Comparison of ENCODE assay signal across 8 cellular contexts in genomic region chr11:130002352-130002845, GRCh38. TPM values are rescaled to one million over a fixed set of nuclear protein-coding genes. Genes with fewer than 3 reads are reported as not detected.
DNase-seq lines count a peak whose midpoint lies in the region; ATAC-seq and TF ChIP-seq lines count a peak whose summit lies in the region.

A gene with protein sequence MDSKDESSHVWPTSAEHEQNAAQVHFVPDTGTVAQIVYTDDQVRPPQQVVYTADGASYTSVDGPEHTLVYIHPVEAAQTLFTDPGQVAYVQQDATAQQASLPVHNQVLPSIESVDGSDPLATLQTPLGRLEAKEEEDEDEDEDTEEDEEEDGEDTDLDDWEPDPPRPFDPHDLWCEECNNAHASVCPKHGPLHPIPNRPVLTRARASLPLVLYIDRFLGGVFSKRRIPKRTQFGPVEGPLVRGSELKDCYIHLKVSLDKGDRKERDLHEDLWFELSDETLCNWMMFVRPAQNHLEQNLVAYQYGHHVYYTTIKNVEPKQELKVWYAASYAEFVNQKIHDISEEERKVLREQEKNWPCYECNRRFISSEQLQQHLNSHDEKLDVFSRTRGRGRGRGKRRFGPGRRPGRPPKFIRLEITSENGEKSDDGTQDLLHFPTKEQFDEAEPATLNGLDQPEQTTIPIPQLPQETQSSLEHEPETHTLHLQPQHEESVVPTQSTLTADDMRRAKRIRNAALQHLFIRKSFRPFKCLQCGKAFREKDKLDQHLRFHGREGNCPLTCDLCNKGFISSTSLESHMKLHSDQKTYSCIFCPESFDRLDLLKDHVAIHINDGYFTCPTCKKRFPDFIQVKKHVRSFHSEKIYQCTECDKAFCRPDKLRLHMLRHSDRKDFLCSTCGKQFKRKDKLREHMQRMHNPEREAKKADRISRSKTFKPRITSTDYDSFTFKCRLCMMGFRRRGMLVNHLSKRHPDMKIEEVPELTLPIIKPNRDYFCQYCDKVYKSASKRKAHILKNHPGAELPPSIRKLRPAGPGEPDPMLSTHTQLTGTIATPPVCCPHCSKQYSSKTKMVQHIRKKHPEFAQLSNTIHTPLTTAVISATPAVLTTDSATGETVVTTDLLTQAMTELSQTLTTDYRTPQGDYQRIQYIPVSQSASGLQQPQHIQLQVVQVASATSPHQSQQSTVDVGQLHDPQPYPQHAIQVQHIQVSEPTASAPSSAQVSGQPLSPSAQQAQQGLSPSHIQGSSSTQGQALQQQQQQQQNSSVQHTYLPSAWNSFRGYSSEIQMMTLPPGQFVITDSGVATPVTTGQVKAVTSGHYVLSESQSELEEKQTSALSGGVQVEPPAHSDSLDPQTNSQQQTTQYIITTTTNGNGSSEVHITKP (minus strand): TSS chr11:130002835. CDS start chr11:129960964, 41,871 bp downstream.

- H3K9me3 Mint-ChIP-seq in chondrocyte (ENCODE audit: low read depth): no peaks in the 10 kb centered on the region

- no peaks in the 10 kb centered on the region for H3K36me3 Mint-ChIP-seq in chondrocyte (ENCODE audit: low read depth)

- peaks cover 28% of the 10 kb centered on the region for H3K4me1 Mint-ChIP-seq in chondrocyte (ENCODE audit: low read depth)

- ATAC-seq in GM18870 (IDR thresholded peaks at IDR 0.05; ENCODE audit: unreplicated experiment) (peak; percentile 31), HG03103 (IDR thresholded peaks at IDR 0.05; ENCODE audit: low read depth, unreplicated experiment) (peak; percentile 31)

- DNase-seq in ACHN: peak; percentile 84
- peak; percentile 80 for DNase-seq in NCI-H226
- DNase-seq in activated CD4-positive, alpha-beta T cell treated with anti-CD3 and anti-CD28 coated beads for 1 hour: peak; percentile 88
- peak; percentile 96 for DNase-seq in chondrocyte (ENCODE audit: low spot score)
- DNase-seq in kidney tubule cell (ENCODE audit: low spot score): peak; percentile 91
- peak; percentile 87 for DNase-seq in stimulated activated CD4-positive, alpha-beta T cell treated with anti-CD3 and anti-CD28 coated beads, Interleukin-1b, Interleukin-23, amount 100 ng/mL, for 4 hours (ENCODE audit: low read depth in 2 of 2)

- H3K27ac Mint-ChIP-seq in chondrocyte (ENCODE audit: unreplicated experiment): peak within 1 kb of the TSS; percentile 100

- in situ Hi-C loops in ACHN (cut with HindIII; ENCODE audit: low pct_ligation_motif_present, low pct_unique_long_range_greater_than_20kb, low sequenced_read_pairs): no loop called here

- no peaks in the 10 kb centered on the region for H3K27me3 Mint-ChIP-seq in chondrocyte (ENCODE audit: low read depth)

- H3K4me3 Mint-ChIP-seq in chondrocyte (ENCODE audit: unreplicated experiment): peak within 1 kb of the TSS; percentile 95

- TF ChIP-seq CTCF in chondrocyte (IDR thresholded peaks at IDR 0.05): no peak

RNA-seq across cellular contexts. Expression of the gene that starts here (rescaled TPM):
- total RNA-seq in chondrocyte: 7.6 to 13.1 TPM (median 8.2 TPM) in 3 replicates

Comparison
In these comparisons a context has a peak if more than half of its experiments do, and no peak if none do; other contexts are left out.
1. Peak in every context shown above with its lines: DNase-seq and ATAC-seq.